12 cellular contexts compared by ENCODE assay signal in the genomic region with DNA sequence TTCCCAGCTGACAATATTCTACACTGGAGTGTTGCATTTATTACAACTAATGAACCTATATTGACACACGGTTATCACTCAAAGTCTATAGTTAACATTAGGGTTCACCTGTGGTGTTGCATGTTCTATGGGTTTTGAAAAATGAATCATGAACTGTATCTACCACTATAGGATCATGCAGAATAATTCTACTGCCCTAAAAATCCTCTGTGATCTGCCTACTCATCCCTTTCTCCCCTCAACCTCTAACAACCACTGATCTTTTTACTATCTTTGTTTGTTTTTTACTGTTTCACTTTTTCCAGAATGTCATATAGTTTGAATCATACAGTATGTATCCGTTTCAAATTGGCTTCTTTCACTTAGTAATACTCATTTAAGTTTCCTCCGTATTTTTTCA. TPM values are rescaled to one million over a fixed set of nuclear protein-coding genes. Genes with fewer than 3 reads are reported as not detected.
DNase-seq lines count a peak whose midpoint lies in the region; ATAC-seq lines count a peak whose summit lies in the region.
"Had no signal": no experiment of that assay in that cellular context is flagged by ENCODE, and none has a peak within 500 bp of the region (broad histone marks: within the 10 kb centered on the region; RNA-seq: fewer than 3 reads in every experiment).

No MANE protein-coding gene starts in this region.

- H3K27me3 Mint-ChIP-seq in activated T-cell treated with anti-CD3 and anti-CD28 coated beads, Interleukin-2, amount 50 U/mL, for 4 hours (ENCODE audit: low read depth), result peaks cover 28% of the 10 kb centered on the region
- peaks cover 19% of the 10 kb centered on the region for H3K27me3 Mint-ChIP-seq in stimulated activated naive CD8-positive, alpha-beta T cell treated with anti-CD3 and anti-CD28 coated beads, Interleukin-15, amount 100 ng/mL, for 72 hours
- peaks cover 27% of the 10 kb centered on the region for H3K27me3 Mint-ChIP-seq in activated T-helper 17 cell treated with anti-CD3 and anti-CD28 coated beads, Interleukin-2, amount 50 U/mL, for 72 hours

- H3K27ac Mint-ChIP-seq in stimulated activated naive CD8-positive, alpha-beta T cell treated with anti-CD3 and anti-CD28 coated beads, Interleukin-15, amount 100 ng/mL, for 72 hours, result no peak overlapping the region
- H3K27ac Mint-ChIP-seq in activated T-helper 17 cell treated with anti-CD3 and anti-CD28 coated beads, Interleukin-2, amount 50 U/mL, for 72 hours, result no peak overlapping the region
- H3K27ac Mint-ChIP-seq: CD4-positive, alpha-beta T cell; GM23338 had no signal

- H3K4me3 Mint-ChIP-seq in activated T-cell treated with anti-CD3 and anti-CD28 coated beads, Interleukin-2, amount 50 U/mL, for 4 hours, result no peak overlapping the region
- H3K4me3 Mint-ChIP-seq in stimulated activated naive CD8-positive, alpha-beta T cell treated with anti-CD3 and anti-CD28 coated beads, Interleukin-15, amount 100 ng/mL, for 72 hours, result no peak overlapping the region
- H3K4me3 Mint-ChIP-seq in activated T-helper 17 cell treated with anti-CD3 and anti-CD28 coated beads, Interleukin-2, amount 50 U/mL, for 72 hours, result no peak overlapping the region
- H3K4me3 Mint-ChIP-seq: CD4-positive, alpha-beta T cell; GM23338 had no signal

- H3K9me3 Mint-ChIP-seq in activated T-cell treated with anti-CD3 and anti-CD28 coated beads, Interleukin-2, amount 50 U/mL, for 4 hours, result peaks cover 19% of the 10 kb centered on the region
- H3K9me3 Mint-ChIP-seq in stimulated activated naive CD8-positive, alpha-beta T cell treated with anti-CD3 and anti-CD28 coated beads, Interleukin-15, amount 100 ng/mL, for 72 hours, result peaks cover 15% of the 10 kb centered on the region in 2 donors
- H3K9me3 Mint-ChIP-seq in activated T-helper 17 cell treated with anti-CD3 and anti-CD28 coated beads, Interleukin-2, amount 50 U/mL, for 72 hours, result peaks cover 7% of the 10 kb centered on the region

- ATAC-seq in activated T-cell treated with anti-CD3 and anti-CD28 coated beads, Interleukin-2, amount 50 U/mL, for 4 hours, result peak; percentile 70 to 96
- ATAC-seq in stimulated activated naive CD8-positive, alpha-beta T cell treated with anti-CD3 and anti-CD28 coated beads, Interleukin-15, Interleukin-2, amounts not matched to agents 100 U/mL and 50 U/mL, for 24 hours, result peak; percentile 79
- ATAC-seq in stimulated activated naive CD8-positive, alpha-beta T cell treated with anti-CD3 and anti-CD28 coated beads, Interleukin-15, amount 100 ng/mL, for 72 hours, result no peak
- peak; percentile 96 for ATAC-seq in activated T-helper 17 cell treated with anti-CD3 and anti-CD28 coated beads, Interleukin-2, amount 50 U/mL, for 72 hours (replicated peaks)
- ATAC-seq in GM21528 (IDR thresholded peaks at IDR 0.05; ENCODE audit: low FRiP score, unreplicated experiment), result no peak
- ATAC-seq: GM23338 had no signal

- DNase-seq in activated T-cell treated with anti-CD3 and anti-CD28 coated beads, Interleukin-2, amount 50 U/mL, for 4 hours, result no peak
- DNase-seq in activated T-cell treated with anti-CD3 and anti-CD28 coated beads, Interleukin-2, amount 50 U/mL, for 1 hour, result no peak
- DNase-seq in stimulated activated naive CD8-positive, alpha-beta T cell treated with anti-CD3 and anti-CD28 coated beads, Interleukin-15, Interleukin-2, amounts not matched to agents 100 U/mL and 50 U/mL, for 24 hours, result no peak
- no peak for DNase-seq in stimulated activated naive CD8-positive, alpha-beta T cell treated with anti-CD3 and anti-CD28 coated beads, Interleukin-15, amount 100 ng/mL, for 72 hours
- DNase-seq: AML-193; Caco-2; CD4-positive, alpha-beta T cell; HCEC 1CT had no signal

- no peaks in the 10 kb centered on the region for H3K36me3 Mint-ChIP-seq in activated T-cell treated with anti-CD3 and anti-CD28 coated beads, Interleukin-2, amount 50 U/mL, for 4 hours (ENCODE audit: insufficient read depth)
- H3K36me3 Mint-ChIP-seq in activated T-helper 17 cell treated with anti-CD3 and anti-CD28 coated beads, Interleukin-2, amount 50 U/mL, for 72 hours (ENCODE audit: low read depth), result no peaks in the 10 kb centered on the region

- no peaks in the 10 kb centered on the region for H3K4me1 Mint-ChIP-seq in activated T-cell treated with anti-CD3 and anti-CD28 coated beads, Interleukin-2, amount 50 U/mL, for 4 hours (ENCODE audit: low read depth)
- no peaks in the 10 kb centered on the region for H3K4me1 Mint-ChIP-seq in stimulated activated naive CD8-positive, alpha-beta T cell treated with anti-CD3 and anti-CD28 coated beads, Interleukin-15, amount 100 ng/mL, for 72 hours
- no peaks in the 10 kb centered on the region for H3K4me1 Mint-ChIP-seq in activated T-helper 17 cell treated with anti-CD3 and anti-CD28 coated beads, Interleukin-2, amount 50 U/mL, for 72 hours

RNA-seq across cellular contexts. Expression of gene TCF7L1, which starts 47.6 kb away (rescaled TPM):
- total RNA-seq in activated T-cell treated with anti-CD3 and anti-CD28 coated beads, Interleukin-2, amount 50 U/mL, for 4 hours, result under 1 TPM; 0.11 to 0.29 (median 0.13) TPM
- not detected for total RNA-seq in activated T-helper 17 cell treated with anti-CD3 and anti-CD28 coated beads, Interleukin-2, amount 50 U/mL, for 72 hours
- total RNA-seq: CD4-positive, alpha-beta T cell; HT-29 had no signal

Comparison
In these comparisons a context has a peak if more than half of its experiments do, and no peak if none do; other contexts are left out.
1. ATAC-seq: peak in activated T-cell treated with anti-CD3 and anti-CD28 coated beads, Interleukin-2, amount 50 U/mL, for 4 hours (2 of 2), stimulated activated naive CD8-positive, alpha-beta T cell treated with anti-CD3 and anti-CD28 coated beads, Interleukin-15, Interleukin-2, amounts not matched to agents 100 U/mL and 50 U/mL, for 24 hours (single experiment) and activated T-helper 17 cell treated with anti-CD3 and anti-CD28 coated beads, Interleukin-2, amount 50 U/mL, for 72 hours (single experiment); none in stimulated activated naive CD8-positive, alpha-beta T cell treated with anti-CD3 and anti-CD28 coated beads, Interleukin-15, amount 100 ng/mL, for 72 hours (single experiment) and GM21528 (single experiment).